Comparison of ENCODE assay signal across 8 cellular contexts in genomic region chr6:9250852-9251251, GRCh38.
DNase-seq lines count a peak whose midpoint lies in the region; ATAC-seq and TF ChIP-seq lines count a peak whose summit lies in the region.

No MANE protein-coding gene starts in this region.

- peaks cover 2% of the 10 kb centered on the region for H3K27me3 Mint-ChIP-seq in nephron progenitor cell (ENCODE audit: low read depth, poor library complexity)

- H3K27me3 ChIP-seq in dorsolateral prefrontal cortex = peaks cover 0 to 18% (median 0%) of the 10 kb centered on the region in 45 donors

- TF ChIP-seq CTCF in dorsolateral prefrontal cortex (IDR thresholded peaks at IDR 0.05 in 54 of 56, conservative IDR thresholded peaks at IDR 0.05 in 2 of 56; ENCODE audit: low read depth in 1 of 56, partially characterized antibody in 56 of 56) (peak in 43 of 56 donors; percentile 20 to 58 (median 37)), nephron progenitor cell (IDR thresholded peaks at IDR 0.05) (peak; percentile 45)

- H3K36me3 Mint-ChIP-seq in nephron progenitor cell (ENCODE audit: low read depth) = no peaks in the 10 kb centered on the region

- no peak overlapping the region for H3K4me3 ChIP-seq in dorsolateral prefrontal cortex

- H3K9me3 Mint-ChIP-seq in nephron progenitor cell = no peaks in the 10 kb centered on the region

- H3K4me3 Mint-ChIP-seq in nephron progenitor cell = no peak overlapping the region

- H3K4me1 Mint-ChIP-seq in nephron progenitor cell = no peaks in the 10 kb centered on the region

- peak; percentile 43 to 83 (median 62) for DNase-seq in NCI-H1417 (lab: John Stamatoyannopoulos, UW)
- DNase-seq in NCI-H1417 treated with DMSO at 0.1 percent for 48 hours (lab: John Stamatoyannopoulos, UW) = no peak
- peak; percentile 18 to 54 for DNase-seq in NCI-H526 (lab: John Stamatoyannopoulos, UW)
- peak in 3 of 10 donors; percentile 19 to 37 (median 27) for DNase-seq in dorsolateral prefrontal cortex
- DNase-seq in nephron progenitor cell = peak; percentile 37
- no peak for DNase-seq in stimulated activated CD4-positive, alpha-beta T cell treated with anti-CD3 and anti-CD28 coated beads, Interleukin-2, amount 100 ng/mL, for 48 hours
- no peak for DNase-seq in epidermal melanocyte (ENCODE audit: insufficient read length, low spot score)

- ATAC-seq in HG03280 (IDR thresholded peaks at IDR 0.05; ENCODE audit: unreplicated experiment) = no peak

- H3K27ac ChIP-seq in dorsolateral prefrontal cortex = no peak overlapping the region

- no peak overlapping the region for H3K27ac Mint-ChIP-seq in nephron progenitor cell

- intact Hi-C loops in dorsolateral prefrontal cortex (cut with DNase I) = loop anchor here in 1 of 2 donors (5.0 kb wide), 1 partner anchor 1181 kb away; no protein-coding TSS in a partner anchor

Comparison
In these comparisons a context has a peak if more than half of its experiments do, and no peak if none do; other contexts are left out.
1. DNase-seq: peak in NCI-H1417 (3 of 3), NCI-H526 (2 of 2) and nephron progenitor cell (single experiment); none in NCI-H1417 treated with DMSO at 0.1 percent for 48 hours (single experiment), stimulated activated CD4-positive, alpha-beta T cell treated with anti-CD3 and anti-CD28 coated beads, Interleukin-2, amount 100 ng/mL, for 48 hours (0 of 2) and epidermal melanocyte (single experiment).